Comparison of ENCODE assay signal across 11 cellular contexts in the genomic region with DNA sequence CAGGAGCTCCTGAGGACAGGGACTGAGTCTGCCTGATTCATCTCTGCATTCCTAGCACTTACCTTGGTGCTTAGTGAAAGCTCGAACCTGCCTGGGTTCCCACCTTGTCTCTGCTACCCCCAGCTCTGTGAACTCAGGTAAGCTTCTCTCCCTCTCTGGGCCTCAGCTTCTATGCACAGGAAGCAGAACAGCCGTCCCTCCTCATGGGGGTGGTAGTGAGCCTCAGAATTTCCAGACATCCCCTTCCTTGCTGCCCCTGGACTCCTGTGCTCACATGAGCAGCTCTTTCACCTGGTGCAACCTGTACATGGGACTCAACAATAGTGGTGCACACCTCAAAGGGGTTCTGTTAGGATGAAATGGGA. TPM values are rescaled to one million over a fixed set of nuclear protein-coding genes. Genes with fewer than 3 reads are reported as not detected.
A peak's percentile ranks its signal among the peaks of the same experiment; 100 is the strongest.
DNase-seq lines count a peak whose midpoint lies in the region; ATAC-seq and TF ChIP-seq lines count a peak whose summit lies in the region.
"Had no signal": no experiment of that assay in that cellular context is flagged by ENCODE, and none has a peak within 500 bp of the region (broad histone marks: within the 10 kb centered on the region; RNA-seq: fewer than 3 reads in every experiment).

No MANE protein-coding gene starts in this region.

- H3K4me1 ChIP-seq in iPS DF 6.9 (ENCODE audit: control insufficient read depth, insufficient read depth, low read length): peaks cover 5% of the 10 kb centered on the region
- peaks cover 22% of the 10 kb centered on the region for H3K4me1 ChIP-seq in suprapubic skin

- H3K27ac ChIP-seq in iPS DF 6.9 (ENCODE audit: low read length): no peak overlapping the region
- peak overlapping the region; percentile 54 for H3K27ac ChIP-seq in suprapubic skin
- H3K27ac ChIP-seq: body of pancreas had no signal

- H3K36me3 ChIP-seq in H7 (replicated peaks; ENCODE audit: control insufficient read depth, insufficient read depth, low read length) (no peaks in the 10 kb centered on the region), iPS DF 6.9 (ENCODE audit: control insufficient read depth, insufficient read depth, low read length) (no peaks in the 10 kb centered on the region), suprapubic skin (no peaks in the 10 kb centered on the region)

- TF ChIP-seq CTCF in astrocyte of the spinal cord (IDR thresholded peaks at IDR 0.05; ENCODE audit: low read depth, low read length): peak; percentile 23
- no peak for TF ChIP-seq CTCF in suprapubic skin (IDR thresholded peaks at IDR 0.05)

- WGBS in iPS DF 6.9 (ENCODE audit: insufficient coverage, insufficient read length): no CpG with 5 or more reads among the region's 2 CpGs
- 84% methylated on average over 2 of the region's 2 CpGs for WGBS in suprapubic skin

- H3K9me3 ChIP-seq in iPS DF 6.9 (ENCODE audit: control insufficient read depth, insufficient read depth, low read length): no peaks in the 10 kb centered on the region
- H3K9me3 ChIP-seq in suprapubic skin: no peaks in the 10 kb centered on the region
- H3K9me3 ChIP-seq: body of pancreas had no signal

- ATAC-seq in HG03354 (IDR thresholded peaks at IDR 0.05; ENCODE audit: poor library complexity, severe bottlenecking, unreplicated experiment) (no peak), HG02642 (IDR thresholded peaks at IDR 0.05; ENCODE audit: poor library complexity, unreplicated experiment) (no peak)
- ATAC-seq: body of pancreas had no signal

- no peak for TF ChIP-seq EP300 in suprapubic skin (IDR thresholded peaks at IDR 0.05)

- peak; percentile 86 for DNase-seq in H7
- DNase-seq in astrocyte of the spinal cord (ENCODE audit: low read depth, low spot score): no peak
- DNase-seq in iPS DF 6.9 (ENCODE audit: low read depth, low spot score): peak; percentile 54
- peak in 1 of 2 donors; percentile 22 for DNase-seq in suprapubic skin (ENCODE audit: low spot score in 2 of 2)
- DNase-seq in NCI-H1436 (lab: John Stamatoyannopoulos, UW): no peak
- DNase-seq: activated CD4-positive, alpha-beta T cell treated with anti-CD3 and anti-CD28 coated beads, Interleukin-2, amount 50 U/mL, for 48 hours; NCI-H146; SIG-M5 had no signal

- H3K4me3 ChIP-seq in H7 (ENCODE audit: insufficient read depth, low read depth, low read length) (no peak overlapping the region), astrocyte of the spinal cord (ENCODE audit: low read depth, low read length) (no peak overlapping the region), iPS DF 6.9 (ENCODE audit: low read length) (no peak overlapping the region), suprapubic skin (no peak overlapping the region)
- H3K4me3 ChIP-seq: body of pancreas had no signal

- no peaks in the 10 kb centered on the region for H3K27me3 ChIP-seq in H7 (ENCODE audit: control insufficient read depth, insufficient read depth, low read length)
- no peaks in the 10 kb centered on the region for H3K27me3 ChIP-seq in iPS DF 6.9 (ENCODE audit: control insufficient read depth, insufficient read depth, low read length)
- no peaks in the 10 kb centered on the region for H3K27me3 ChIP-seq in suprapubic skin
- H3K27me3 ChIP-seq: body of pancreas had no signal

- no peak for TF ChIP-seq POLR2A in suprapubic skin (IDR thresholded peaks at IDR 0.05)

- in situ Hi-C loops in astrocyte of the spinal cord (cut with HindIII; ENCODE audit: low sequenced_read_pairs): no loop called here

RNA-seq across cellular contexts. Expression of a gene that starts 50.8 kb away (rescaled TPM):
- 3.8 and 4.6 TPM in 2 replicates for total RNA-seq in H7 (2014; rRNA removed; shearing (Covaris generic))
- total RNA-seq in suprapubic skin: 10 to 100 TPM in 2 of 4 donors, 1 to 10 TPM in 2; 3.3 to 22.5 (median 10.3) TPM

Comparison
In these comparisons a context has a peak if more than half of its experiments do, and no peak if none do; other contexts are left out.
1. DNase-seq: peak in H7 (single experiment) and iPS DF 6.9 (single experiment); none in astrocyte of the spinal cord (single experiment) and NCI-H1436 (single experiment).